In the genomic region with DNA sequence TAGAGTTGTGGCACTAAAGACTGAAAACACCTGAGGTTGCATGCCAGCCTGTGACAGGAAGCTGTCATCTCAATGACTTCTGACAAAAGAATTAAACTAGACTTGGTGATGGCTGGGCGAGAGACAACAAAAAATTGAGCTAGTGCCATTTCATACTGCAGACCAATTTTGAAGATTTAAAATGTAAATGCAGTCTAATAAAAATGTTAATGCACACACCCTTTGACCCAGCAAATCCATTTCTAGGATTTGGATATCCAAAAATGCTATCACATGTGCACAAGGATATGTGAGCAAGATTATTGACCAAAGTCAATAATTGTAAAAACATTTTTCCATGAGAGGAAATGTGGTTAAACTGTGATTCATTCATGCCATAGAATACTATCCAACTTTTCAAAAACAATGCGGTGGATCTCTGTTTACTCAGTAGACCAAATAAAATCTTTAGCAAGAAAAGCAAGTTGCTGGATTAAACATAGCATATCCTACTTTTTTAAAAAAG, we compare ENCODE assay signal across 21 cellular contexts. TPM values are rescaled to one million over a fixed set of nuclear protein-coding genes. Genes with fewer than 3 reads are reported as not detected.
DNase-seq lines count a peak whose midpoint lies in the region; ATAC-seq and TF ChIP-seq lines count a peak whose summit lies in the region.
"Had no signal": no experiment of that assay in that cellular context is flagged by ENCODE, and none has a peak within 500 bp of the region (broad histone marks: within the 10 kb centered on the region; RNA-seq: fewer than 3 reads in every experiment).

No MANE protein-coding gene starts in this region.

- DNase-seq in AG10803 (ENCODE audit: low read depth) = peak; percentile 44
- DNase-seq in IMR-90 = peak; percentile 71
- peak; percentile 30 for DNase-seq in astrocyte of the hippocampus (ENCODE audit: low read depth, low spot score)
- DNase-seq in foreskin fibroblast = peak; percentile 29 to 66
- no peak for DNase-seq in left lobe of liver (ENCODE audit: low spot score)
- no peak for DNase-seq in HUDEP-2 (lab: John Stamatoyannopoulos, UW; ENCODE audit: unreplicated experiment in 76 of 76)
- DNase-seq in endothelial cell (ENCODE audit: low spot score) = no peak
- DNase-seq: activated CD4-positive, alpha-beta T cell treated with anti-CD3 and anti-CD28 coated beads, Interleukin-2, amount 50 U/mL, for 1 hour; activated naive CD4-positive, alpha-beta T cell treated with anti-CD3 and anti-CD28 coated beads, Interleukin-2, amount 10 ng/mL, durations not matched to agents 7 days and 5 days; AML-193; foreskin melanocyte; left ventricle myocardium inferior; NCI-H1092; NCI-H2171 treated with DMSO at 0.1 percent for 48 hours; NCI-H82; RPMI8226; small intestine had no signal

- POLR2A ChIA-PET in IMR-90 (lab: Charles Lee; ENCODE audit: unreplicated experiment) = interaction anchor here (0.7 kb wide), 1 partner anchor 98 kb away, joined by 7 read pairs; no protein-coding TSS in a partner anchor

- peaks cover 3% of the 10 kb centered on the region; the same call in 1 of the 2 replicates for H3K4me1 ChIP-seq in IMR-90 (ENCODE audit: control insufficient read depth, insufficient read depth, low read length)
- H3K4me1 ChIP-seq: parathyroid adenoma had no signal

- no peak overlapping the region for H2AK9ac ChIP-seq in IMR-90 (replicated peaks; ENCODE audit: low read depth, low read length, poor library complexity)

- dilution Hi-C loops in IMR-90 (cut with HindIII; ENCODE audit: low sequenced_read_pairs, unreplicated experiment) = no loop called here

- intact Hi-C loops in IMR-90 (cut with micrococcal nuclease) = loop anchor here (10.0 kb wide), 2 partner anchors 687 to 847 kb away; no protein-coding TSS in a partner anchor

- no peak overlapping the region for H3K14ac ChIP-seq in IMR-90 (replicated peaks; ENCODE audit: low read depth, low read length)

- peak overlapping the region; percentile 48; the same call in 1 of the 2 replicates for H3K4me2 ChIP-seq in IMR-90 (ENCODE audit: low read depth, low read length)

- ATAC-seq in IMR-90 (ENCODE audit: low read depth) = peak; percentile 86
- no peak for ATAC-seq in left lobe of liver
- no peak for ATAC-seq in GM19455 (IDR thresholded peaks at IDR 0.05; ENCODE audit: unreplicated experiment)
- ATAC-seq: K562 had no signal

- no peak overlapping the region for H3K23ac ChIP-seq in IMR-90 (ENCODE audit: low read depth, low read length)

- H3K4me3 Mint-ChIP-seq in endothelial cell (ENCODE audit: unreplicated experiment) = no peak overlapping the region
- H3K4me3 Mint-ChIP-seq: activated naive CD4-positive, alpha-beta T cell treated with anti-CD3 and anti-CD28 coated beads, Interleukin-2, amount 10 ng/mL, durations not matched to agents 7 days and 5 days had no signal

- no peak overlapping the region for H4K8ac ChIP-seq in IMR-90 (ENCODE audit: low read depth in 2 of 2, low read length in 2 of 2)

- no peak overlapping the region for H4K91ac ChIP-seq in IMR-90 (ENCODE audit: insufficient read depth, low read depth, low read length)

- no peak overlapping the region for H3K27ac ChIP-seq in IMR-90 (ENCODE audit: insufficient read depth, low read length)
- H3K27ac ChIP-seq: left ventricle myocardium inferior, parathyroid adenoma, suprapubic skin had no signal

- no peaks in the 10 kb centered on the region for H3K36me3 ChIP-seq in IMR-90 (ENCODE audit: control insufficient read depth, insufficient read depth, low read length)
- H3K36me3 ChIP-seq: left ventricle myocardium inferior, suprapubic skin had no signal

- H3K9ac ChIP-seq in IMR-90 (ENCODE audit: low read depth, low read length) = no peak overlapping the region
- H3K9ac ChIP-seq: parathyroid adenoma had no signal

- no peaks in the 10 kb centered on the region for H3K27me3 Mint-ChIP-seq in endothelial cell (ENCODE audit: unreplicated experiment)
- H3K27me3 Mint-ChIP-seq: activated naive CD4-positive, alpha-beta T cell treated with anti-CD3 and anti-CD28 coated beads, Interleukin-2, amount 10 ng/mL, durations not matched to agents 7 days and 5 days had no signal

- no peaks in the 10 kb centered on the region for H3K9me3 ChIP-seq in IMR-90 (ENCODE audit: control insufficient read depth, insufficient read depth, low read length)
- H3K9me3 ChIP-seq: left ventricle myocardium inferior, suprapubic skin had no signal

- CTCF ChIA-PET in IMR-90 (lab: Yijun Ruan, JAX) = interaction anchor here (0.6 kb wide), 1 partner anchor 134 kb away, joined by 3 read pairs; no protein-coding TSS in a partner anchor

- no peak overlapping the region for H2BK5ac ChIP-seq in IMR-90 (ENCODE audit: low read depth, low read length, poor library complexity, severe bottlenecking)

- no peak overlapping the region for H2BK15ac ChIP-seq in IMR-90 (ENCODE audit: low read depth, low read length)

- H3K4ac ChIP-seq in IMR-90 (ENCODE audit: low read depth, low read length) = no peak overlapping the region

- no peak overlapping the region for H4K5ac ChIP-seq in IMR-90 (ENCODE audit: low read depth, low read length)

- H2AFZ ChIP-seq in IMR-90 (replicated peaks; ENCODE audit: low read length, poor library complexity) = no peak overlapping the region
- H2AFZ ChIP-seq: parathyroid adenoma had no signal

- in situ Hi-C loops in IMR-90 (cut with MboI; ENCODE audit: low sequenced_read_pairs) = no loop called here

- peaks cover 3% of the 10 kb centered on the region; the same call in 1 of the 2 replicates for H4K20me1 ChIP-seq in IMR-90 (ENCODE audit: insufficient read depth, low read length)

- no peaks in the 10 kb centered on the region for H3K27me3 ChIP-seq in IMR-90 (ENCODE audit: control insufficient read depth, insufficient read depth, low read length)
- H3K27me3 ChIP-seq: suprapubic skin had no signal

- no peak overlapping the region for H2AK5ac ChIP-seq in IMR-90 (ENCODE audit: low read depth, low read length)

- no peaks in the 10 kb centered on the region for H3K4me1 Mint-ChIP-seq in endothelial cell (ENCODE audit: unreplicated experiment)

- peaks cover 5% of the 10 kb centered on the region; the same call in 1 of the 2 replicates for H3K9me1 ChIP-seq in IMR-90 (ENCODE audit: insufficient read depth, low read length)

- no peak for TF ChIP-seq POLR2A in IMR-90 (IDR thresholded peaks at IDR 0.05; ENCODE audit: low read depth, low read length)

- H3K56ac ChIP-seq in IMR-90 (ENCODE audit: extremely low read depth, insufficient read depth, low read length) = no peak overlapping the region

- no peak overlapping the region for H3K4me3 ChIP-seq in AG10803 (ENCODE audit: low read length)
- no peak overlapping the region for H3K4me3 ChIP-seq in IMR-90 (ENCODE audit: insufficient read depth, low read depth, low read length)
- H3K4me3 ChIP-seq in foreskin fibroblast (ENCODE audit: low read depth in 1 of 2, low read length in 2 of 2) = no peak overlapping the region
- H3K4me3 ChIP-seq: K562, left ventricle myocardium inferior, suprapubic skin had no signal

- no CpG with 5 or more reads among the region's 2 CpGs for WGBS in IMR-90 (ENCODE audit: extremely low coverage in 2 of 2, insufficient read length in 1 of 2), 2 experiments

- H3K9me3 Mint-ChIP-seq in endothelial cell (ENCODE audit: unreplicated experiment) = no peaks in the 10 kb centered on the region
- H3K9me3 Mint-ChIP-seq: activated naive CD4-positive, alpha-beta T cell treated with anti-CD3 and anti-CD28 coated beads, Interleukin-2, amount 10 ng/mL, durations not matched to agents 7 days and 5 days had no signal

- no TSS peak for BruUV-seq in IMR-90 (replicated peaks; lab: Mats Ljungman, UMichigan)

- no peak for TF ChIP-seq RAD21 in IMR-90 (IDR thresholded peaks at IDR 0.05; ENCODE audit: low read length)

- no peaks in the 10 kb centered on the region for H3K36me3 Mint-ChIP-seq in endothelial cell (ENCODE audit: low read depth, unreplicated experiment)
- H3K36me3 Mint-ChIP-seq: activated naive CD4-positive, alpha-beta T cell treated with anti-CD3 and anti-CD28 coated beads, Interleukin-2, amount 10 ng/mL, durations not matched to agents 7 days and 5 days had no signal

- H3K27ac Mint-ChIP-seq in endothelial cell (ENCODE audit: unreplicated experiment) = no peak overlapping the region
- H3K27ac Mint-ChIP-seq: activated naive CD4-positive, alpha-beta T cell treated with anti-CD3 and anti-CD28 coated beads, Interleukin-2, amount 10 ng/mL, durations not matched to agents 7 days and 5 days had no signal

- no peak overlapping the region; the same call in 1 of the 2 replicates for H3K18ac ChIP-seq in IMR-90 (ENCODE audit: low read depth, low read length)

- peaks cover 6 to 31% of the 10 kb centered on the region in 2 experiments; a peak in 3 of 4 replicates for H3K79me1 ChIP-seq in IMR-90 (ENCODE audit: low read depth in 1 of 2, low read length in 2 of 2)

- 0 out of 2 replicates have a peak overlapping the region, but pooled peaks have one; percentile 19 for H2BK20ac ChIP-seq in IMR-90 (ENCODE audit: low read depth, low read length)

- no peak for TF ChIP-seq CTCF in AG10803 (conservative IDR thresholded peaks at IDR 0.05; ENCODE audit: low read length)
- TF ChIP-seq CTCF in IMR-90 (conservative IDR thresholded peaks at IDR 0.05; ENCODE audit: low read depth, low read length) = no peak
- TF ChIP-seq CTCF in foreskin fibroblast (IDR thresholded peaks at IDR 0.05; ENCODE audit: low read depth, low read length) = no peak
- TF ChIP-seq CTCF in endothelial cell (IDR thresholded peaks at IDR 0.05; ENCODE audit: unreplicated experiment) = no peak

- 0 out of 2 replicates have a peak overlapping the region, but pooled peaks have one; percentile 18 for H2BK120ac ChIP-seq in IMR-90 (ENCODE audit: low read depth, low read length)

TF ChIP-seq in IMR-90, 13 proteins besides CTCF, POLR2A, EP300 and RAD21:
- TF ChIP-seq BHLHE40 (IDR thresholded peaks at IDR 0.05; ENCODE audit: low read depth, low read length) = no peak
- TF ChIP-seq FOS (IDR thresholded peaks at IDR 0.05; ENCODE audit: low read depth, low read length) = peak; percentile 40; the same call in 1 of the 2 replicates

RNA-seq across cellular contexts. Expression of a gene that starts 5.6 kb away (rescaled TPM):
- total RNA-seq in IMR-90 (2012; rRNA removed) (2.2 TPM in 2 replicates), left lobe of liver (1.1 TPM), endothelial cell (ENCODE audit: unreplicated experiment) (3.6 TPM)
- polyA plus RNA-seq in IMR-90 (2012; rRNA removed) = 1.2 and 1.3 TPM in 2 replicates
- 0.52 and 0.54 TPM in 2 replicates for polyA plus RNA-seq in IMR-90 (2012; cell fraction: cytosol; rRNA removed)
- 0.34 and 1.3 TPM in 2 replicates for polyA plus RNA-seq in IMR-90 (2012; cell fraction: nucleus; rRNA removed; ENCODE audit: low replicate concordance)

RNA-seq across cellular contexts. Expression of a gene that starts 6.1 kb away (rescaled TPM):
- total RNA-seq in IMR-90 (2012; rRNA removed) (209 and 315 TPM in 2 replicates), left lobe of liver (79.9 TPM), endothelial cell (ENCODE audit: unreplicated experiment) (363 TPM)
- 42.1 and 51.6 TPM in 2 replicates for polyA plus RNA-seq in IMR-90 (2012; rRNA removed)
- 7.7 and 12.0 TPM in 2 replicates for polyA plus RNA-seq in IMR-90 (2012; cell fraction: cytosol; rRNA removed)
- polyA plus RNA-seq in IMR-90 (2012; cell fraction: nucleus; rRNA removed; ENCODE audit: low replicate concordance) = 12.0 and 98.0 TPM in 2 replicates

Comparison
In these comparisons a context has a peak if more than half of its experiments do, and no peak if none do; other contexts are left out.
1. DNase-seq: peak in AG10803 (single experiment), IMR-90 (single experiment), astrocyte of the hippocampus (single experiment) and foreskin fibroblast (2 of 2); none in left lobe of liver (single experiment), HUDEP-2 (0 of 76) and endothelial cell (single experiment).